In genomic region chr20:49294002-49294654, GRCh38 we compare ENCODE assay signal across 2 cellular contexts.
TF ChIP-seq lines count a peak whose summit lies in the region.

No MANE protein-coding gene starts in this region.

TF ChIP-seq in H1, 55 proteins besides CTCF, POLR2A, EP300 and RAD21:
- peak; percentile 78 for TF ChIP-seq CEBPB (IDR thresholded peaks at IDR 0.05; ENCODE audit: low read depth, low read length)
TF ChIP-seq in H1: peak in this region for 1; not testable (repeated sequence) for 54.

TF ChIP-seq in HepG2, 621 proteins besides CTCF, POLR2A, EP300 and RAD21:
- TF ChIP-seq CEBPB (IDR thresholded peaks at IDR 0.05; ENCODE audit: borderline replicate concordance, low read depth, low read length) = peak; percentile 84
